Comparison of ENCODE assay signal across 1 cellular context in genomic region chr5:172559004-172559932, GRCh38.
TF ChIP-seq lines count a peak whose summit lies in the region.

No MANE protein-coding gene starts in this region.

TF ChIP-seq in HEK293, 187 proteins besides CTCF, POLR2A, EP300 and RAD21 (continued from another document):
- TF ChIP-seq TSHZ1 (tag by site-specific recombination; IDR thresholded peaks at IDR 0.05; ENCODE audit: borderline replicate concordance) (0 out of 2 replicates have a peak, but pooled peaks have one; percentile 34), ZNF366 (tag by site-specific recombination; conservative IDR thresholded peaks at IDR 0.05) (peak; percentile 72), ZNF350 (tag by site-specific recombination; IDR thresholded peaks at IDR 0.05) (no peak), ZSCAN16 (tag by site-specific recombination; IDR thresholded peaks at IDR 0.05) (no peak), ZNF600 (tag by site-specific recombination; IDR thresholded peaks at IDR 0.05) (no peak), ZNF677 (tag by site-specific recombination; IDR thresholded peaks at IDR 0.05) (no peak), ZNF518A (tag by site-specific recombination; conservative IDR thresholded peaks at IDR 0.05; ENCODE audit: low read depth) (no peak), PRDM4 (tag by site-specific recombination; IDR thresholded peaks at IDR 0.05) (peak; percentile 61), ZNF792 (tag by site-specific recombination; IDR thresholded peaks at IDR 0.05) (no peak), ZNF48 (tag by site-specific recombination; IDR thresholded peaks at IDR 0.05) (no peak), ZNF596 (tag by site-specific recombination; IDR thresholded peaks at IDR 0.05) (0 out of 2 replicates have a peak, but pooled peaks have one; percentile 54), ZNF324 (tag by site-specific recombination; IDR thresholded peaks at IDR 0.05) (no peak), ZNF621 (tag by site-specific recombination; IDR thresholded peaks at IDR 0.05) (no peak), SP7 (tag by site-specific recombination; IDR thresholded peaks at IDR 0.05) (no peak), ZNF473 (tag by site-specific recombination; IDR thresholded peaks at IDR 0.05) (no peak), EGR2 (tag by site-specific recombination; IDR thresholded peaks at IDR 0.05; ENCODE audit: low read depth) (no peak), FEZF1 (tag by site-specific recombination; IDR thresholded peaks at IDR 0.05) (no peak), ZEB2 (tag by site-specific recombination; IDR thresholded peaks at IDR 0.05) (no peak), ZFHX2 (tag by site-specific recombination; conservative IDR thresholded peaks at IDR 0.05) (no peak), ZNF529 (tag by site-specific recombination; IDR thresholded peaks at IDR 0.05; ENCODE audit: insufficient replicate concordance) (no peak), IKZF3 (tag by site-specific recombination; IDR thresholded peaks at IDR 0.05) (0 out of 2 replicates have a peak, but pooled peaks have one; percentile 40), ZNF239 (tag by site-specific recombination; IDR thresholded peaks at IDR 0.05) (no peak), ZBTB49 (tag by site-specific recombination; IDR thresholded peaks at IDR 0.05; ENCODE audit: low read depth) (no peak), ZXDB (tag by site-specific recombination; IDR thresholded peaks at IDR 0.05) (no peak), SALL2 (tag by site-specific recombination; IDR thresholded peaks at IDR 0.05; ENCODE audit: borderline replicate concordance) (no peak), HOXD13 (CRISPR knock-in tag; IDR thresholded peaks at IDR 0.05; ENCODE audit: borderline replicate concordance) (no peak), ZNF292 (tag by site-specific recombination; IDR thresholded peaks at IDR 0.05; ENCODE audit: borderline replicate concordance, low read depth) (no peak), ZNF23 (tag by site-specific recombination; IDR thresholded peaks at IDR 0.05; ENCODE audit: borderline replicate concordance) (peak; percentile 50; the same call in 1 of the 2 replicates), ZNF248 (tag by site-specific recombination; IDR thresholded peaks at IDR 0.05) (no peak)
